ENCODE assay signal across 1 cellular context in the genomic region with DNA sequence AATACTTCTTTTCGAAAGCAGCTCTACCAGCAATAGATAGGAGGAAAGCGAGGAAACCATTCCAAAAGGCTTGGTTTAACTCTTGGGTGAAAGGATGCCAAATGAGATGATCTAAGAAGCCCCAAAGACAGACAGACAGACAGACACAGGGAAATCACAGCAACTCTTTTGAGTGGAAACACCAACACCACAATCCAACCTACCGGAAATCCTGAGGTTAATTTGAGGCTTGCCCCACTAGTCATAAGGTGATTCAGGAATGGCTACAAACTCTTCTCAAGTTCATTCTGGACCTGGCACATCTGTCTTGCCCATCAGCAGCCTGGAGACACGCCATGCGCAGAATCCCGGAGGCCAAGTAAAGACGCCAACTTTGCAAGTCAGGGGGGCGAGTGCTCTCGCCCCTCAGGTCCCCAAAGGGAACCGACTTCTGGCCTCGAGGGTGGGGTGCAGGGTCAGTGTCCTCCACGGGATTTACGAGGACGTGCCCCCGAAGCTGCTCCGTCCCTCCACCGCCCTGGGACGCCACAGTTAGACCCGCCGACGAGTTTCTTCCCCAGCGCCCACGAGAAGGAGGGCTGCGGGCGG.
TF ChIP-seq lines count a peak whose summit lies in the region.

No MANE protein-coding gene starts in this region.

TF ChIP-seq in GM12878, 131 proteins besides CTCF, POLR2A, EP300 and RAD21 (continued from another document):
- TF ChIP-seq, protein P1, sequence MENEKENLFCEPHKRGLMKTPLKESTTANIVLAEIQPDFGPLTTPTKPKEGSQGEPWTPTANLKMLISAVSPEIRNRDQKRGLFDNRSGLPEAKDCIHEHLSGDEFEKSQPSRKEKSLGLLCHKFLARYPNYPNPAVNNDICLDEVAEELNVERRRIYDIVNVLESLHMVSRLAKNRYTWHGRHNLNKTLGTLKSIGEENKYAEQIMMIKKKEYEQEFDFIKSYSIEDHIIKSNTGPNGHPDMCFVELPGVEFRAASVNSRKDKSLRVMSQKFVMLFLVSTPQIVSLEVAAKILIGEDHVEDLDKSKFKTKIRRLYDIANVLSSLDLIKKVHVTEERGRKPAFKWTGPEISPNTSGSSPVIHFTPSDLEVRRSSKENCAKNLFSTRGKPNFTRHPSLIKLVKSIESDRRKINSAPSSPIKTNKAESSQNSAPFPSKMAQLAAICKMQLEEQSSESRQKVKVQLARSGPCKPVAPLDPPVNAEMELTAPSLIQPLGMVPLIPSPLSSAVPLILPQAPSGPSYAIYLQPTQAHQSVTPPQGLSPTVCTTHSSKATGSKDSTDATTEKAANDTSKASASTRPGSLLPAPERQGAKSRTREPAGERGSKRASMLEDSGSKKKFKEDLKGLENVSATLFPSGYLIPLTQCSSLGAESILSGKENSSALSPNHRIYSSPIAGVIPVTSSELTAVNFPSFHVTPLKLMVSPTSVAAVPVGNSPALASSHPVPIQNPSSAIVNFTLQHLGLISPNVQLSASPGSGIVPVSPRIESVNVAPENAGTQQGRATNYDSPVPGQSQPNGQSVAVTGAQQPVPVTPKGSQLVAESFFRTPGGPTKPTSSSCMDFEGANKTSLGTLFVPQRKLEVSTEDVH (IDR thresholded peaks at IDR 0.05; ENCODE audit: low read depth, partially characterized antibody) = no peak
- TF ChIP-seq, protein P2, sequence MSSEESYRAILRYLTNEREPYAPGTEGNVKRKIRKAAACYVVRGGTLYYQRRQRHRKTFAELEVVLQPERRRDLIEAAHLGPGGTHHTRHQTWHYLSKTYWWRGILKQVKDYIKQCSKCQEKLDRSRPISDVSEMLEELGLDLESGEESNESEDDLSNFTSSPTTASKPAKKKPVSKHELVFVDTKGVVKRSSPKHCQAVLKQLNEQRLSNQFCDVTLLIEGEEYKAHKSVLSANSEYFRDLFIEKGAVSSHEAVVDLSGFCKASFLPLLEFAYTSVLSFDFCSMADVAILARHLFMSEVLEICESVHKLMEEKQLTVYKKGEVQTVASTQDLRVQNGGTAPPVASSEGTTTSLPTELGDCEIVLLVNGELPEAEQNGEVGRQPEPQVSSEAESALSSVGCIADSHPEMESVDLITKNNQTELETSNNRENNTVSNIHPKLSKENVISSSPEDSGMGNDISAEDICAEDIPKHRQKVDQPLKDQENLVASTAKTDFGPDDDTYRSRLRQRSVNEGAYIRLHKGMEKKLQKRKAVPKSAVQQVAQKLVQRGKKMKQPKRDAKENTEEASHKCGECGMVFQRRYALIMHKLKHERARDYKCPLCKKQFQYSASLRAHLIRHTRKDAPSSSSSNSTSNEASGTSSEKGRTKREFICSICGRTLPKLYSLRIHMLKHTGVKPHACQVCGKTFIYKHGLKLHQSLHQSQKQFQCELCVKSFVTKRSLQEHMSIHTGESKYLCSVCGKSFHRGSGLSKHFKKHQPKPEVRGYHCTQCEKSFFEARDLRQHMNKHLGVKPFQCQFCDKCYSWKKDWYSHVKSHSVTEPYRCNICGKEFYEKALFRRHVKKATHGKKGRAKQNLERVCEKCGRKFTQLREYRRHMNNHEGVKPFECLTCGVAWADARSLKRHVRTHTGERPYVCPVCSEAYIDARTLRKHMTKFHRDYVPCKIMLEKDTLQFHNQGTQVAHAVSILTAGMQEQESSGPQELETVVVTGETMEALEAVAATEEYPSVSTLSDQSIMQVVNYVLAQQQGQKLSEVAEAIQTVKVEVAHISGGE (CRISPR knock-in tag; IDR thresholded peaks at IDR 0.05) = no peak
- TF ChIP-seq FOXK2 (IDR thresholded peaks at IDR 0.05) = no peak
- TF ChIP-seq NRF1 (conservative IDR thresholded peaks at IDR 0.05; ENCODE audit: low read depth, low read length) = no peak
- peak; percentile 81; the same call in 1 of the 2 replicates for TF ChIP-seq MTA3 (IDR thresholded peaks at IDR 0.05; ENCODE audit: borderline replicate concordance, low read length)
- TF ChIP-seq TCF3 (IDR thresholded peaks at IDR 0.05; ENCODE audit: borderline replicate concordance, insufficient read depth, low read depth, low read length) = 0 out of 2 replicates have a peak, but pooled peaks have one; percentile 40
- no peak for TF ChIP-seq KDM1A (IDR thresholded peaks at IDR 0.05; ENCODE audit: borderline replicate concordance)
- TF ChIP-seq, protein P3, sequence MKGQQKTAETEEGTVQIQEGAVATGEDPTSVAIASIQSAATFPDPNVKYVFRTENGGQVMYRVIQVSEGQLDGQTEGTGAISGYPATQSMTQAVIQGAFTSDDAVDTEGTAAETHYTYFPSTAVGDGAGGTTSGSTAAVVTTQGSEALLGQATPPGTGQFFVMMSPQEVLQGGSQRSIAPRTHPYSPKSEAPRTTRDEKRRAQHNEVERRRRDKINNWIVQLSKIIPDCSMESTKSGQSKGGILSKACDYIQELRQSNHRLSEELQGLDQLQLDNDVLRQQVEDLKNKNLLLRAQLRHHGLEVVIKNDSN (IDR thresholded peaks at IDR 0.05; ENCODE audit: borderline replicate concordance, extremely low read length, insufficient read depth, low read depth, low read length) = no peak
- no peak for TF ChIP-seq KAT2A (conservative IDR thresholded peaks at IDR 0.05; ENCODE audit: control insufficient read depth, low read depth, low read length)
- TF ChIP-seq EGR1 (IDR thresholded peaks at IDR 0.05; ENCODE audit: borderline replicate concordance in 1 of 2, low read depth in 2 of 2, low read length in 2 of 2) = no peak
- TF ChIP-seq SIX5 (IDR thresholded peaks at IDR 0.05; ENCODE audit: low read depth, low read length, severe bottlenecking) = no peak
- peak; percentile 57; the same call in 1 of the 2 replicates for TF ChIP-seq FOXM1 (IDR thresholded peaks at IDR 0.05; ENCODE audit: low read depth, low read length)
- no peak for TF ChIP-seq SREBF2 (IDR thresholded peaks at IDR 0.05; ENCODE audit: low read length)
- TF ChIP-seq, protein P4, sequence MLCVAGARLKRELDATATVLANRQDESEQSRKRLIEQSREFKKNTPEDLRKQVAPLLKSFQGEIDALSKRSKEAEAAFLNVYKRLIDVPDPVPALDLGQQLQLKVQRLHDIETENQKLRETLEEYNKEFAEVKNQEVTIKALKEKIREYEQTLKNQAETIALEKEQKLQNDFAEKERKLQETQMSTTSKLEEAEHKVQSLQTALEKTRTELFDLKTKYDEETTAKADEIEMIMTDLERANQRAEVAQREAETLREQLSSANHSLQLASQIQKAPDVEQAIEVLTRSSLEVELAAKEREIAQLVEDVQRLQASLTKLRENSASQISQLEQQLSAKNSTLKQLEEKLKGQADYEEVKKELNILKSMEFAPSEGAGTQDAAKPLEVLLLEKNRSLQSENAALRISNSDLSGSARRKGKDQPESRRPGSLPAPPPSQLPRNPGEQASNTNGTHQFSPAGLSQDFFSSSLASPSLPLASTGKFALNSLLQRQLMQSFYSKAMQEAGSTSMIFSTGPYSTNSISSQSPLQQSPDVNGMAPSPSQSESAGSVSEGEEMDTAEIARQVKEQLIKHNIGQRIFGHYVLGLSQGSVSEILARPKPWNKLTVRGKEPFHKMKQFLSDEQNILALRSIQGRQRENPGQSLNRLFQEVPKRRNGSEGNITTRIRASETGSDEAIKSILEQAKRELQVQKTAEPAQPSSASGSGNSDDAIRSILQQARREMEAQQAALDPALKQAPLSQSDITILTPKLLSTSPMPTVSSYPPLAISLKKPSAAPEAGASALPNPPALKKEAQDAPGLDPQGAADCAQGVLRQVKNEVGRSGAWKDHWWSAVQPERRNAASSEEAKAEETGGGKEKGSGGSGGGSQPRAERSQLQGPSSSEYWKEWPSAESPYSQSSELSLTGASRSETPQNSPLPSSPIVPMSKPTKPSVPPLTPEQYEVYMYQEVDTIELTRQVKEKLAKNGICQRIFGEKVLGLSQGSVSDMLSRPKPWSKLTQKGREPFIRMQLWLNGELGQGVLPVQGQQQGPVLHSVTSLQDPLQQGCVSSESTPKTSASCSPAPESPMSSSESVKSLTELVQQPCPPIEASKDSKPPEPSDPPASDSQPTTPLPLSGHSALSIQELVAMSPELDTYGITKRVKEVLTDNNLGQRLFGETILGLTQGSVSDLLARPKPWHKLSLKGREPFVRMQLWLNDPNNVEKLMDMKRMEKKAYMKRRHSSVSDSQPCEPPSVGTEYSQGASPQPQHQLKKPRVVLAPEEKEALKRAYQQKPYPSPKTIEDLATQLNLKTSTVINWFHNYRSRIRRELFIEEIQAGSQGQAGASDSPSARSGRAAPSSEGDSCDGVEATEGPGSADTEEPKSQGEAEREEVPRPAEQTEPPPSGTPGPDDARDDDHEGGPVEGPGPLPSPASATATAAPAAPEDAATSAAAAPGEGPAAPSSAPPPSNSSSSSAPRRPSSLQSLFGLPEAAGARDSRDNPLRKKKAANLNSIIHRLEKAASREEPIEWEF (IDR thresholded peaks at IDR 0.05; ENCODE audit: insufficient replicate concordance, low read depth, low read length) = no peak
- no peak for TF ChIP-seq RBBP5 (conservative IDR thresholded peaks at IDR 0.05)
- no peak for TF ChIP-seq SUPT20H (IDR thresholded peaks at IDR 0.05; ENCODE audit: borderline replicate concordance, control insufficient read depth, low read depth, low read length)
- no peak for TF ChIP-seq TCF7 (IDR thresholded peaks at IDR 0.05; ENCODE audit: borderline replicate concordance)
- TF ChIP-seq GABPA (IDR thresholded peaks at IDR 0.05; ENCODE audit: low read depth) = peak; percentile 51; the same call in 1 of the 2 replicates
- TF ChIP-seq SPI1 (IDR thresholded peaks at IDR 0.05; ENCODE audit: borderline replicate concordance, insufficient read depth, low read depth, low read length) = no peak
- no peak for TF ChIP-seq ZSCAN29 (IDR thresholded peaks at IDR 0.05)
- TF ChIP-seq, protein P5, sequence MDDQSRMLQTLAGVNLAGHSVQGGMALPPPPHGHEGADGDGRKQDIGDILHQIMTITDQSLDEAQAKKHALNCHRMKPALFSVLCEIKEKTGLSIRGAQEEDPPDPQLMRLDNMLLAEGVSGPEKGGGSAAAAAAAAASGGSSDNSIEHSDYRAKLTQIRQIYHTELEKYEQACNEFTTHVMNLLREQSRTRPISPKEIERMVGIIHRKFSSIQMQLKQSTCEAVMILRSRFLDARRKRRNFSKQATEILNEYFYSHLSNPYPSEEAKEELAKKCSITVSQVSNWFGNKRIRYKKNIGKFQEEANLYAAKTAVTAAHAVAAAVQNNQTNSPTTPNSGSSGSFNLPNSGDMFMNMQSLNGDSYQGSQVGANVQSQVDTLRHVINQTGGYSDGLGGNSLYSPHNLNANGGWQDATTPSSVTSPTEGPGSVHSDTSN (IDR thresholded peaks at IDR 0.05; ENCODE audit: insufficient replicate concordance, low read depth, low read length) = no peak
- peak; percentile 55; the same call in 1 of the 2 replicates for TF ChIP-seq PAX5 (IDR thresholded peaks at IDR 0.05; ENCODE audit: borderline replicate concordance, low read depth, low read length)
- TF ChIP-seq ETV6 (conservative IDR thresholded peaks at IDR 0.05 in 1 of 2, IDR thresholded peaks at IDR 0.05 in 1 of 2; ENCODE audit: borderline replicate concordance in 1 of 2, low read depth in 1 of 2) = peak in 1 of 2 experiments; percentile 50; a peak in 1 of 4 replicates
- TF ChIP-seq RUNX3 (IDR thresholded peaks at IDR 0.05; ENCODE audit: low read length) = peak; percentile 98
- no peak for TF ChIP-seq NFYA (IDR thresholded peaks at IDR 0.05; ENCODE audit: borderline replicate concordance, low read depth, low read length)
- peak; percentile 75 for TF ChIP-seq EED (IDR thresholded peaks at IDR 0.05; ENCODE audit: low read depth)
- peak; percentile 71 for TF ChIP-seq BCL11A (IDR thresholded peaks at IDR 0.05; ENCODE audit: low read depth, low read length)
- no peak for TF ChIP-seq BACH1 (IDR thresholded peaks at IDR 0.05; ENCODE audit: borderline replicate concordance)
- TF ChIP-seq GATAD2B (conservative IDR thresholded peaks at IDR 0.05; ENCODE audit: low read depth) = no peak
- peak; percentile 39 to 50; a peak in 2 of 4 replicates for TF ChIP-seq IKZF2 (IDR thresholded peaks at IDR 0.05)
- no peak for TF ChIP-seq SUZ12 (IDR thresholded peaks at IDR 0.05; ENCODE audit: unreplicated experiment)
- TF ChIP-seq RAD51 (IDR thresholded peaks at IDR 0.05) = no peak
- TF ChIP-seq JUNB (IDR thresholded peaks at IDR 0.05) = peak; percentile 72
- TF ChIP-seq CHD2 (IDR thresholded peaks at IDR 0.05; ENCODE audit: borderline replicate concordance, low read depth, low read length) = no peak
- no peak for TF ChIP-seq WRNIP1 (IDR thresholded peaks at IDR 0.05; ENCODE audit: borderline replicate concordance, low read depth, low read length)
- no peak for TF ChIP-seq IKZF1 (conservative IDR thresholded peaks at IDR 0.05)
- no peak for TF ChIP-seq SMC3 (IDR thresholded peaks at IDR 0.05; ENCODE audit: borderline replicate concordance, low read length)
- TF ChIP-seq, protein P6, sequence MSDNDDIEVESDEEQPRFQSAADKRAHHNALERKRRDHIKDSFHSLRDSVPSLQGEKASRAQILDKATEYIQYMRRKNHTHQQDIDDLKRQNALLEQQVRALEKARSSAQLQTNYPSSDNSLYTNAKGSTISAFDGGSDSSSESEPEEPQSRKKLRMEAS (IDR thresholded peaks at IDR 0.05; ENCODE audit: low read depth, low read length) = no peak
- TF ChIP-seq HDGF (IDR thresholded peaks at IDR 0.05) = no peak
- no peak for TF ChIP-seq MEF2A (IDR thresholded peaks at IDR 0.05; ENCODE audit: insufficient read depth, low read depth, low read length)
- TF ChIP-seq ZNF217 (IDR thresholded peaks at IDR 0.05) = no peak
